13 cellular contexts compared by ENCODE assay signal in genomic region chr4:1365271-1366178, GRCh38. TPM values are rescaled to one million over a fixed set of nuclear protein-coding genes. Genes with fewer than 3 reads are reported as not detected.
DNase-seq lines count a peak whose midpoint lies in the region; ATAC-seq and TF ChIP-seq lines count a peak whose summit lies in the region.
"Had no signal": no experiment of that assay in that cellular context is flagged by ENCODE, and none has a peak within 500 bp of the region (broad histone marks: within the 10 kb centered on the region; RNA-seq: fewer than 3 reads in every experiment).

No MANE protein-coding gene starts in this region.

- TF ChIP-seq CTCF in chondrocyte (IDR thresholded peaks at IDR 0.05) (no peak), progenitor cell of endocrine pancreas (IDR thresholded peaks at IDR 0.05; ENCODE audit: unreplicated experiment) (peak; percentile 10)

- H3K36me3 ChIP-seq in H7 (replicated peaks; ENCODE audit: control insufficient read depth, insufficient read depth, low read length), result no peaks in the 10 kb centered on the region; the same call in none of the 2 replicates

- H3K36me3 Mint-ChIP-seq in chondrocyte (ENCODE audit: low read depth), result no peaks in the 10 kb centered on the region
- H3K36me3 Mint-ChIP-seq in progenitor cell of endocrine pancreas (ENCODE audit: insufficient read depth), result peaks cover 1% of the 10 kb centered on the region

- H3K4me3 Mint-ChIP-seq in chondrocyte (ENCODE audit: unreplicated experiment) (no peak overlapping the region), progenitor cell of endocrine pancreas (ENCODE audit: low read depth) (no peak overlapping the region)
- H3K4me3 Mint-ChIP-seq: activated naive CD8-positive, alpha-beta T cell; IgD-negative memory B cell had no signal

- H3K4me3 ChIP-seq in H7 (ENCODE audit: insufficient read depth, low read depth, low read length), result no peak overlapping the region

- H3K4me1 Mint-ChIP-seq in chondrocyte (ENCODE audit: low read depth) (no peaks in the 10 kb centered on the region), progenitor cell of endocrine pancreas (ENCODE audit: low read depth) (peaks cover 11% of the 10 kb centered on the region)
- H3K4me1 Mint-ChIP-seq: IgD-negative memory B cell had no signal

- H3K9me3 Mint-ChIP-seq in chondrocyte (ENCODE audit: low read depth) (no peaks in the 10 kb centered on the region), progenitor cell of endocrine pancreas (ENCODE audit: low read depth) (no peaks in the 10 kb centered on the region)
- H3K9me3 Mint-ChIP-seq: IgD-negative memory B cell had no signal

- no peak overlapping the region for H3K27ac Mint-ChIP-seq in chondrocyte (ENCODE audit: unreplicated experiment)
- no peak overlapping the region for H3K27ac Mint-ChIP-seq in progenitor cell of endocrine pancreas
- H3K27ac Mint-ChIP-seq: activated naive CD8-positive, alpha-beta T cell; IgD-negative memory B cell had no signal

- no peaks in the 10 kb centered on the region for H3K27me3 ChIP-seq in H7 (ENCODE audit: control insufficient read depth, insufficient read depth, low read length)

- H3K27me3 Mint-ChIP-seq in chondrocyte (ENCODE audit: low read depth) (no peaks in the 10 kb centered on the region), progenitor cell of endocrine pancreas (no peaks in the 10 kb centered on the region)
- H3K27me3 Mint-ChIP-seq: activated naive CD8-positive, alpha-beta T cell; IgD-negative memory B cell had no signal

- DNase-seq in H7, result peak; percentile 91
- DNase-seq in NCI-H2081 treated with DMSO at 0.1 percent for 48 hours (lab: John Stamatoyannopoulos, UW), result peak; percentile 42
- peak; percentile 62 for DNase-seq in chondrocyte (ENCODE audit: low spot score)
- DNase-seq in progenitor cell of endocrine pancreas (ENCODE audit: low spot score, unreplicated experiment), result no peak
- DNase-seq in RKO (ENCODE audit: low spot score), result no peak
- DNase-seq in HCEC 1CT, result no peak
- DNase-seq: stimulated activated CD4-positive, alpha-beta T cell treated with anti-CD3 and anti-CD28 coated beads, Interleukin-4, amount 100 ng/mL, for 4 hours had no signal

- ATAC-seq in GM21447 (IDR thresholded peaks at IDR 0.05; ENCODE audit: unreplicated experiment) (no peak), HG02763 (IDR thresholded peaks at IDR 0.05; ENCODE audit: unreplicated experiment) (no peak)

RNA-seq across cellular contexts. Expression of gene UVSSA, which starts 18.5 kb away (rescaled TPM):
- 12.6 and 16.1 TPM in 2 replicates for total RNA-seq in H7 (2014; rRNA removed; shearing (Covaris generic))
- total RNA-seq in chondrocyte, result 20.7 to 35.1 TPM (median 20.9 TPM) in 3 replicates
- 32.5 and 39.5 TPM in 2 replicates for total RNA-seq in progenitor cell of endocrine pancreas

RNA-seq across cellular contexts. Expression of gene NKX1-1, which starts 40.7 kb away (rescaled TPM):
- total RNA-seq in H7 (2014; rRNA removed; shearing (Covaris generic)), result not detected in 2 replicates
- not detected in 3 replicates for total RNA-seq in chondrocyte
- not detected in 2 replicates for total RNA-seq in progenitor cell of endocrine pancreas
- total RNA-seq: Daoy, temporal lobe had no signal

Comparison
In these comparisons a context has a peak if more than half of its experiments do, and no peak if none do; other contexts are left out.
1. DNase-seq: peak in H7 (single experiment), NCI-H2081 treated with DMSO at 0.1 percent for 48 hours (single experiment) and chondrocyte (single experiment); none in progenitor cell of endocrine pancreas (single experiment), RKO (single experiment) and HCEC 1CT (single experiment).